Comparison of ENCODE assay signal across 18 cellular contexts in the genomic region with DNA sequence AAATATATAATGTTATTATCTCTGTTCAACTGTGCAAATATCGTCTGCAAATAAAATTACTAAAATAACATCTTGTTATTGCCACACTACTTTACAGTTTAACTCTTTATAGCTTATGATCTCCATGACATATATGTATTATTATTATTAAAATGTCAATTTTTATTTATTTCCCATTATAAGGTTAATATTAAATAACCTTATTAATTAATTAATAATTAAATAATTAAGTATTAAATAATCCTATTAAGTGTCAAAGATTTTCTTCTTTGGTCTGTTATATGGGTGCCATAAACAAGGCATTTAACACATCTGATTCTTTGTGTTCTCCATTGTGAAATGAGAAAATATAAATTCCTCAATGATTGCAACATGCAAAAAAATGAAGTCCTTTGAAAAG. TPM values are rescaled to one million over a fixed set of nuclear protein-coding genes. Genes with fewer than 3 reads are reported as not detected.
A peak's percentile ranks its signal among the peaks of the same experiment; 100 is the strongest.
DNase-seq lines count a peak whose midpoint lies in the region; ATAC-seq, FAIRE-seq and TF ChIP-seq lines count a peak whose summit lies in the region.
"Had no signal": no experiment of that assay in that cellular context is flagged by ENCODE, and none has a peak within 500 bp of the region (broad histone marks: within the 10 kb centered on the region; RNA-seq: fewer than 3 reads in every experiment).

No MANE protein-coding gene starts in this region.

- H3K27ac Mint-ChIP-seq in activated CD4-positive, alpha-beta memory T cell treated with anti-CD3 and anti-CD28 coated beads for 36 hours: no peak overlapping the region
- H3K27ac Mint-ChIP-seq: CD14-positive monocyte; CD4-positive, alpha-beta memory T cell; GM23338; HFFc6 had no signal

- H3K4me1 Mint-ChIP-seq in activated CD4-positive, alpha-beta memory T cell treated with anti-CD3 and anti-CD28 coated beads for 36 hours (ENCODE audit: low read depth): no peaks in the 10 kb centered on the region
- H3K4me1 Mint-ChIP-seq: CD14-positive monocyte; CD4-positive, alpha-beta memory T cell; GM23338 had no signal

- TF ChIP-seq CTCF in pancreas (IDR thresholded peaks at IDR 0.05) (no peak), A673 (conservative IDR thresholded peaks at IDR 0.05; ENCODE audit: low read depth, low read length) (no peak)

- no peaks in the 10 kb centered on the region for H3K36me3 ChIP-seq in pancreas
- H3K36me3 ChIP-seq in A673 (ENCODE audit: insufficient read depth, low read length, poor library complexity, severe bottlenecking): no peaks in the 10 kb centered on the region
- H3K36me3 ChIP-seq: BLaER1 had no signal

- FAIRE-seq in RCC 7860 (lab: Jason Lieb, UNC) (peak; percentile 27), colon (lab: Jason Lieb, UNC) (peak; percentile 41), pancreas (lab: Jason Lieb, UNC) (peak; percentile 93)
- FAIRE-seq: H54 had no signal

- no peaks in the 10 kb centered on the region for H3K4me1 ChIP-seq in pancreas
- no peaks in the 10 kb centered on the region for H3K4me1 ChIP-seq in A673 (ENCODE audit: insufficient read depth, low read length, poor library complexity, severe bottlenecking)
- H3K4me1 ChIP-seq: A549, BLaER1 had no signal

- H3K36me3 Mint-ChIP-seq in activated CD4-positive, alpha-beta memory T cell treated with anti-CD3 and anti-CD28 coated beads for 36 hours: no peaks in the 10 kb centered on the region
- H3K36me3 Mint-ChIP-seq: CD14-positive monocyte; CD4-positive, alpha-beta memory T cell had no signal

- no peak overlapping the region for H3K27ac ChIP-seq in pancreas
- H3K27ac ChIP-seq in A673 (ENCODE audit: low read depth, low read length, poor library complexity, severe bottlenecking): no peak overlapping the region
- H3K27ac ChIP-seq: A549, BLaER1 had no signal

- H3K27me3 ChIP-seq in pancreas (no peaks in the 10 kb centered on the region), A673 (replicated peaks; ENCODE audit: insufficient read depth, low read depth, low read length, poor library complexity) (no peaks in the 10 kb centered on the region)
- H3K27me3 ChIP-seq: BLaER1 had no signal

- no peak for DNase-seq in RCC 7860 (ENCODE audit: low spot score)
- no peak for DNase-seq in pancreas
- DNase-seq in A673 (ENCODE audit: low spot score): no peak
- no peak for DNase-seq in activated CD4-positive, alpha-beta memory T cell treated with anti-CD3 and anti-CD28 coated beads for 36 hours
- DNase-seq: CD4-positive, alpha-beta memory T cell; DMS153; DMS79; GF-D8; HFFc6 had no signal

- POLR2A ChIA-PET in A673 (lab: Charles Lee; ENCODE audit: low non-redundant PET): no interaction called here
- POLR2A ChIA-PET in activated CD4-positive, alpha-beta memory T cell treated with anti-CD3 and anti-CD28 coated beads for 36 hours (lab: Charles Lee): no interaction called here

- no peak for ATAC-seq in pancreas
- ATAC-seq in HG02938 (IDR thresholded peaks at IDR 0.05; ENCODE audit: unreplicated experiment): no peak
- ATAC-seq: A549, GM23338, HCT116 had no signal

- no peak overlapping the region for H3K4me3 Mint-ChIP-seq in activated CD4-positive, alpha-beta memory T cell treated with anti-CD3 and anti-CD28 coated beads for 36 hours
- H3K4me3 Mint-ChIP-seq: CD14-positive monocyte; CD4-positive, alpha-beta memory T cell; GM23338; HFFc6 had no signal

- CTCF ChIA-PET in A673 (lab: Charles Lee): no interaction called here
- CTCF ChIA-PET in activated CD4-positive, alpha-beta memory T cell treated with anti-CD3 and anti-CD28 coated beads for 36 hours (lab: Charles Lee): no interaction called here

- H3K4me3 ChIP-seq in pancreas (no peak overlapping the region), A673 (ENCODE audit: low read depth, low read length, poor library complexity, severe bottlenecking) (no peak overlapping the region)
- H3K4me3 ChIP-seq: A549, BLaER1, GM23338 had no signal

- intact Hi-C loops in pancreas (cut with DNase I): no loop called here
- intact Hi-C loops in A673 (cut with micrococcal nuclease; ENCODE audit: unreplicated experiment): no loop called here
- intact Hi-C loops in activated CD4-positive, alpha-beta memory T cell treated with anti-CD3 and anti-CD28 coated beads for 36 hours (cut with micrococcal nuclease): no loop called here

- no TSS peak for BruUV-seq in A673 (replicated peaks; lab: Mats Ljungman, UMichigan)

- H3K9me3 ChIP-seq in pancreas (no peaks in the 10 kb centered on the region), A673 (ENCODE audit: low read depth, low read length, poor library complexity, severe bottlenecking) (peaks cover 9% of the 10 kb centered on the region)
- H3K9me3 ChIP-seq: A549, BLaER1 had no signal

- no peaks in the 10 kb centered on the region for H3K9me3 Mint-ChIP-seq in activated CD4-positive, alpha-beta memory T cell treated with anti-CD3 and anti-CD28 coated beads for 36 hours
- H3K9me3 Mint-ChIP-seq: GM23338 had no signal

- 27 to 33% methylated on average over 1 of the region's 1 CpG for WGBS in pancreas, 2 donors

- H3K27me3 Mint-ChIP-seq in activated CD4-positive, alpha-beta memory T cell treated with anti-CD3 and anti-CD28 coated beads for 36 hours: no peaks in the 10 kb centered on the region
- H3K27me3 Mint-ChIP-seq: CD4-positive, alpha-beta memory T cell had no signal

RNA-seq across cellular contexts. Expression of a gene that starts 10.0 kb away (rescaled TPM):
- total RNA-seq in pancreas (1 to 10 TPM in 1 of 6 donors, under 1 TPM in 5; 0.09 to 1.3 (median 0.56) TPM), A673 (2021) (22.4 and 25.0 TPM in 2 replicates)
- 1 to 10 TPM; 1.4 to 3.2 TPM for polyA plus RNA-seq in pancreas
- total RNA-seq in activated CD4-positive, alpha-beta memory T cell treated with anti-CD3 and anti-CD28 coated beads for 36 hours: not detected
- total RNA-seq: CD4-positive, alpha-beta memory T cell; HFFc6; HT-29 had no signal
- polyA plus RNA-seq: CD14-positive monocyte; CD4-positive, alpha-beta memory T cell had no signal

Comparison
In these comparisons a context has a peak if more than half of its experiments do, and no peak if none do; other contexts are left out.
1. RNA of a gene that starts 10.0 kb away (total RNA-seq): 22.4 to 25.0 TPM in A673; 0.09 to 1.3 TPM in pancreas and not detected in activated CD4-positive, alpha-beta memory T cell treated with anti-CD3 and anti-CD28 coated beads for 36 hours; every median in the first group is over 10 times any median in the second.